In genomic region chr19:1397838-1398237, GRCh38 we compare ENCODE assay signal across 20 cellular contexts. TPM values are rescaled to one million over a fixed set of nuclear protein-coding genes. Genes with fewer than 3 reads are reported as not detected.
DNase-seq lines count a peak whose midpoint lies in the region; ATAC-seq, FAIRE-seq and TF ChIP-seq lines count a peak whose summit lies in the region.
"Had no signal": no experiment of that assay in that cellular context is flagged by ENCODE, and none has a peak within 500 bp of the region (broad histone marks: within the 10 kb centered on the region; RNA-seq: fewer than 3 reads in every experiment).

No MANE protein-coding gene starts in this region.

- CTCF ChIA-PET in HepG2 (lab: Yijun Ruan, JAX; ENCODE audit: low intra/inter-chr PET ratio, low total read pairs) (no interaction called here), WTC11 (lab: Charles Lee) (interaction anchor here (0.5 to 2.0 kb wide), 5 partner anchors 18 to 131 kb away, joined by 3 to 12 read pairs (median 5); no protein-coding TSS in a partner anchor)

- ATAC-seq in HepG2 (no peak), right lobe of liver (no peak), WTC11 (no peak), GM18907 (IDR thresholded peaks at IDR 0.05; ENCODE audit: unreplicated experiment) (no peak)

- H3K9ac ChIP-seq in HepG2 (ENCODE audit: insufficient read depth, low read depth, low read length) (no peak overlapping the region), MM.1S (ENCODE audit: low read length) (no peak overlapping the region)
- H3K9ac ChIP-seq: SK-N-SH had no signal

- FAIRE-seq in HepG2 (lab: Jason Lieb, UNC), result no peak
- FAIRE-seq: G401.6, GM12892 had no signal

- H3K36me3 Mint-ChIP-seq in WTC11, result peaks cover 2% of the 10 kb centered on the region; the same call in 1 of the 2 replicates

- peaks cover 0 to 10% of the 10 kb centered on the region in 2 experiments; a peak in 1 of 5 replicates for H3K36me3 ChIP-seq in HepG2 (replicated peaks in 1 of 2; ENCODE audit: control insufficient read depth in 1 of 2, insufficient read depth in 2 of 2, low read length in 2 of 2)
- peaks cover 0 to 19% (median 9%) of the 10 kb centered on the region in 4 donors for H3K36me3 ChIP-seq in right lobe of liver
- no peaks in the 10 kb centered on the region for H3K36me3 ChIP-seq in MM.1S (replicated peaks; ENCODE audit: insufficient read depth, low read length)
- peaks cover 0 to 22% (median 0%) of the 10 kb centered on the region in 3 donors for H3K36me3 ChIP-seq in Peyer's patch

- H4K20me1 ChIP-seq in HepG2 (ENCODE audit: insufficient read depth, low read length) (no peaks in the 10 kb centered on the region), MM.1S (ENCODE audit: insufficient read depth, low read length) (no peaks in the 10 kb centered on the region)

- H2AFZ ChIP-seq in HepG2 (ENCODE audit: low read length) (no peak overlapping the region), MM.1S (ENCODE audit: low read length) (no peak overlapping the region)
- H2AFZ ChIP-seq: PC-9 had no signal

- no peak overlapping the region for H3K27ac ChIP-seq in HepG2 (ENCODE audit: extremely low read length, insufficient read depth, low read length)
- H3K27ac ChIP-seq in right lobe of liver, result no peak overlapping the region
- H3K27ac ChIP-seq in MM.1S (ENCODE audit: low read length), result no peak overlapping the region
- H3K27ac ChIP-seq in Peyer's patch, result no peak overlapping the region
- H3K27ac ChIP-seq: PC-9 had no signal

- 93% methylated on average over 9 of the region's 9 CpGs for WGBS in HepG2 (ENCODE audit: low lambda C conversion rate)
- WGBS in right lobe of liver (ENCODE audit: insufficient coverage, low coverage, low lambda C conversion rate, missing lambda C conversion rate), result 90% methylated on average over 4 of the region's 9 CpGs

- peaks cover 3% of the 10 kb centered on the region for H3K4me1 Mint-ChIP-seq in WTC11

- no peak overlapping the region for H3K27ac Mint-ChIP-seq in WTC11
- H3K27ac Mint-ChIP-seq: T-helper 1 cell treated with Interleukin-12 subunit alpha and Interleukin-12 subunit beta and Interleukin-4 antibody, amounts not matched to agents 30 μg/mL and 1 μg/mL, for 36 hours had no signal

- TF ChIP-seq RAD21 in HepG2 (CRISPR knock-in tag; IDR thresholded peaks at IDR 0.05), result no peak

- H3K9me2 ChIP-seq in MM.1S (replicated peaks; ENCODE audit: insufficient read depth, low read length), result no peaks in the 10 kb centered on the region
- H3K9me2 ChIP-seq: SK-N-SH had no signal

- H3K4me3 ChIP-seq in HepG2 (replicated peaks in 1 of 3; ENCODE audit: insufficient read depth in 1 of 3, low read depth in 2 of 3, low read length in 3 of 3) (no peak overlapping the region), right lobe of liver (no peak overlapping the region), MM.1S (ENCODE audit: low read length) (no peak overlapping the region), Peyer's patch (no peak overlapping the region)
- H3K4me3 ChIP-seq: PC-9 had no signal

- no peak overlapping the region for H3K4me2 ChIP-seq in HepG2 (ENCODE audit: low read depth, low read length)
- H3K4me2 ChIP-seq in MM.1S (ENCODE audit: low read depth, low read length), result no peak overlapping the region
- H3K4me2 ChIP-seq: PC-9, SK-N-SH had no signal

- TF ChIP-seq EP300 in HepG2 (IDR thresholded peaks at IDR 0.05; ENCODE audit: low read depth in 2 of 2, low read length in 2 of 2), result no peak
- no peak for TF ChIP-seq EP300 in HepG2 (CRISPR knock-in tag; IDR thresholded peaks at IDR 0.05; ENCODE audit: borderline replicate concordance)

- H3K79me2 ChIP-seq in HepG2 (ENCODE audit: insufficient read depth, low read length) (no peaks in the 10 kb centered on the region), MM.1S (ENCODE audit: low read length) (peaks cover 12% of the 10 kb centered on the region)

- H3K9me3 ChIP-seq in HepG2 (ENCODE audit: low read length) (no peaks in the 10 kb centered on the region), right lobe of liver (no peaks in the 10 kb centered on the region), MM.1S (replicated peaks; ENCODE audit: insufficient read depth, low read length) (no peaks in the 10 kb centered on the region), Peyer's patch (no peaks in the 10 kb centered on the region)
- H3K9me3 ChIP-seq: BE2C, SK-N-SH had no signal

- H3K9me3 Mint-ChIP-seq in WTC11, result no peaks in the 10 kb centered on the region
- H3K9me3 Mint-ChIP-seq: T-helper 1 cell treated with Interleukin-12 subunit alpha and Interleukin-12 subunit beta and Interleukin-4 antibody, amounts not matched to agents 30 μg/mL and 1 μg/mL, for 36 hours had no signal

- POLR2A ChIA-PET in HepG2 (lab: Yijun Ruan, JAX), result no interaction called here
- POLR2A ChIA-PET in WTC11 (lab: Charles Lee), result interaction anchor here (1.1 kb wide), 1 partner anchor 129 kb away, joined by 3 read pairs; no protein-coding TSS in a partner anchor

- intact Hi-C loops in HepG2 (cut with micrococcal nuclease; ENCODE audit: unreplicated experiment) (no loop called here), right lobe of liver (cut with DNase I) (loop anchor here (5.0 to 10.0 kb wide), 2 partner anchors 113 to 121 kb away; partner anchors contain the start of genes EFNA2 (in 1 of the 2) and FAM174C (in 1 of the 2))

- H3K27me3 ChIP-seq in HepG2 (ENCODE audit: control insufficient read depth in 1 of 2, insufficient read depth in 2 of 2, low read length in 2 of 2) (no peaks in the 10 kb centered on the region), right lobe of liver (no peaks in the 10 kb centered on the region), MM.1S (replicated peaks; ENCODE audit: insufficient read depth, low read length) (peaks cover 4% of the 10 kb centered on the region), Peyer's patch (peaks cover 0 to 6% of the 10 kb centered on the region in 2 donors)
- H3K27me3 ChIP-seq: BE2C had no signal

- no peak for TF ChIP-seq POLR2A in HepG2 (IDR thresholded peaks at IDR 0.05; ENCODE audit: insufficient read depth in 1 of 2, low read depth in 2 of 2, low read length in 2 of 2)
- TF ChIP-seq POLR2A in right lobe of liver (IDR thresholded peaks at IDR 0.05), result no peak
- TF ChIP-seq POLR2A in Peyer's patch (IDR thresholded peaks at IDR 0.05), result no peak

- BruUV-seq in HepG2 (replicated peaks; lab: Mats Ljungman, UMichigan), result TSS peak; percentile 43

- in situ Hi-C loops in HepG2 (cut with HindIII; ENCODE audit: extremely low pct_ligation_motif_present, low pct_unique_long_range_greater_than_20kb), result no loop called here

- no peak for TF ChIP-seq CTCF in HepG2 (CRISPR knock-in tag; IDR thresholded peaks at IDR 0.05)
- TF ChIP-seq CTCF in right lobe of liver (IDR thresholded peaks at IDR 0.05), result no peak
- no peak for TF ChIP-seq CTCF in MM.1S (IDR thresholded peaks at IDR 0.05; ENCODE audit: low read length)
- no peak for TF ChIP-seq CTCF in WTC11 (IDR thresholded peaks at IDR 0.05)
- no peak for TF ChIP-seq CTCF in Peyer's patch (IDR thresholded peaks at IDR 0.05)

- DNase-seq in HepG2 (ENCODE audit: low spot score) (no peak), right lobe of liver (no peak), MM.1S (peak; percentile 45), WTC11 (ENCODE audit: low spot score) (no peak), NCI-H82 treated with DMSO at 0.1 percent for 48 hours (lab: John Stamatoyannopoulos, UW; ENCODE audit: unreplicated experiment) (no peak), middle frontal gyrus (ENCODE audit: extremely low spot score, low spot score) (no peak), Peyer's patch (no peak)
- DNase-seq: BE2C, DMS79, KG1, NCI-H1436, NCI-H2081 treated with DMSO at 0.1 percent for 48 hours, NCI-H524, PC-9, Right ventricle myocardium superior, SK-N-SH had no signal

- H3K4me1 ChIP-seq in HepG2 (ENCODE audit: insufficient read depth, low read length) (peaks cover 53% of the 10 kb centered on the region), right lobe of liver (peaks cover 0 to 44% (median 22%) of the 10 kb centered on the region in 4 donors), MM.1S (ENCODE audit: low read length) (peaks cover 3% of the 10 kb centered on the region; the same call in 1 of the 2 replicates), Peyer's patch (peaks cover 4 to 52% (median 11%) of the 10 kb centered on the region in 4 donors)

- peaks cover 3% of the 10 kb centered on the region; the same call in 1 of the 2 replicates for H3K27me3 Mint-ChIP-seq in WTC11 (ENCODE audit: low read depth)

- H3K4me3 Mint-ChIP-seq in WTC11, result no peak overlapping the region
- H3K4me3 Mint-ChIP-seq: T-helper 1 cell treated with Interleukin-12 subunit alpha and Interleukin-12 subunit beta and Interleukin-4 antibody, amounts not matched to agents 30 μg/mL and 1 μg/mL, for 36 hours had no signal

- peaks cover 11% of the 10 kb centered on the region; the same call in 1 of the 2 replicates for H3F3A ChIP-seq in MM.1S (ENCODE audit: insufficient read depth, low read length)

RNA-seq across cellular contexts. Expression of gene GAMT, which starts 3.5 kb away (rescaled TPM):
- total RNA-seq in HepG2 (2016; rRNA removed; fragmentation: Illumina TruSeq; extraction: Trizol) (113 and 124 TPM in 2 replicates), right lobe of liver (100 to 1,000 TPM; 151 to 380 (median 221) TPM), WTC11 (2021) (27.7 to 33.6 TPM (median 28.9 TPM) in 3 replicates), Peyer's patch (1 to 10 TPM in 2 of 4 donors, not detected in 2; 2.5 to 3.1 TPM)
- total RNA-seq in HepG2 (2016; cell fraction: cytosol; rRNA removed; fragmentation: Illumina TruSeq; extraction: Trizol; ENCODE audit: low read depth), result 167 and 206 TPM in 2 replicates
- total RNA-seq in HepG2 (2016; cell fraction: insoluble cytoplasmic fraction; rRNA removed; fragmentation: Illumina TruSeq; extraction: Trizol), result 112 and 125 TPM in 2 replicates
- 130 and 170 TPM in 2 replicates for total RNA-seq in HepG2 (2016; cell fraction: membrane; rRNA removed; fragmentation: Illumina TruSeq; extraction: Trizol)
- 42.6 and 51.4 TPM in 2 replicates for total RNA-seq in HepG2 (2016; cell fraction: nucleus; rRNA removed; fragmentation: Illumina TruSeq; extraction: Trizol)
- 115 and 120 TPM in 2 replicates for polyA plus RNA-seq in HepG2 (2011; rRNA removed)
- 103 and 156 TPM in 2 replicates for polyA plus RNA-seq in HepG2 (2011; cell fraction: cytosol; rRNA removed)
- polyA plus RNA-seq in HepG2 (2011; cell fraction: nucleus; rRNA removed), result 88.3 and 90.1 TPM in 2 replicates
- polyA plus RNA-seq in HepG2 (2012), result 74.3 and 76.0 TPM in 2 replicates
- 282 and 316 TPM in 2 replicates for polyA plus RNA-seq in HepG2 (2016; cell fraction: cytosol; fragmentation: Illumina TruSeq; extraction: Trizol; ENCODE audit: low read depth)
- 152 and 183 TPM in 2 replicates for polyA plus RNA-seq in HepG2 (2016; cell fraction: insoluble cytoplasmic fraction; fragmentation: Illumina TruSeq; extraction: Trizol; ENCODE audit: low read depth)
- 195 and 222 TPM in 2 replicates for polyA plus RNA-seq in HepG2 (2016; cell fraction: membrane; fragmentation: Illumina TruSeq; extraction: Trizol; ENCODE audit: low read depth)
- 119 and 134 TPM in 2 replicates for polyA plus RNA-seq in HepG2 (2016; cell fraction: nucleus; fragmentation: Illumina TruSeq; extraction: Trizol; ENCODE audit: insufficient read depth, low read depth)
- polyA minus RNA-seq in HepG2 (2011; rRNA and poly(A)+ RNA removed; ENCODE audit: low replicate concordance), result 46.3 and 144 TPM in 2 replicates
- 48.8 and 63.0 TPM in 2 replicates for polyA minus RNA-seq in HepG2 (2011; cell fraction: cytosol; rRNA and poly(A)+ RNA removed)
- 20.3 and 21.1 TPM in 2 replicates for polyA minus RNA-seq in HepG2 (2011; cell fraction: nucleus; rRNA and poly(A)+ RNA removed)

RNA-seq across cellular contexts. Expression of gene DAZAP1, which starts 9.5 kb away (rescaled TPM):
- total RNA-seq in HepG2 (2016; rRNA removed; fragmentation: Illumina TruSeq; extraction: Trizol) (50.5 and 79.2 TPM in 2 replicates), right lobe of liver (10 to 100 TPM; 22.3 to 50.9 (median 42.2) TPM), WTC11 (2021) (338 to 360 TPM (median 339 TPM) in 3 replicates), Peyer's patch (10 to 100 TPM; 37.5 to 90.9 (median 58.2) TPM)
- 72.9 and 77.7 TPM in 2 replicates for total RNA-seq in HepG2 (2016; cell fraction: cytosol; rRNA removed; fragmentation: Illumina TruSeq; extraction: Trizol; ENCODE audit: low read depth)
- total RNA-seq in HepG2 (2016; cell fraction: insoluble cytoplasmic fraction; rRNA removed; fragmentation: Illumina TruSeq; extraction: Trizol), result 43.4 and 84.1 TPM in 2 replicates
- 104 and 106 TPM in 2 replicates for total RNA-seq in HepG2 (2016; cell fraction: membrane; rRNA removed; fragmentation: Illumina TruSeq; extraction: Trizol)
- 38.3 and 43.3 TPM in 2 replicates for total RNA-seq in HepG2 (2016; cell fraction: nucleus; rRNA removed; fragmentation: Illumina TruSeq; extraction: Trizol)
- 58.7 and 63.3 TPM in 2 replicates for polyA plus RNA-seq in HepG2 (2011; rRNA removed)
- 37.8 and 48.2 TPM in 2 replicates for polyA plus RNA-seq in HepG2 (2011; cell fraction: cytosol; rRNA removed)
- 99.5 and 105 TPM in 2 replicates for polyA plus RNA-seq in HepG2 (2011; cell fraction: nucleus; rRNA removed)
- polyA plus RNA-seq in HepG2 (2012), result 48.3 and 71.8 TPM in 2 replicates
- 108 and 114 TPM in 2 replicates for polyA plus RNA-seq in HepG2 (2016; cell fraction: cytosol; fragmentation: Illumina TruSeq; extraction: Trizol; ENCODE audit: low read depth)
- 86.3 and 104 TPM in 2 replicates for polyA plus RNA-seq in HepG2 (2016; cell fraction: insoluble cytoplasmic fraction; fragmentation: Illumina TruSeq; extraction: Trizol; ENCODE audit: low read depth)
- 117 and 124 TPM in 2 replicates for polyA plus RNA-seq in HepG2 (2016; cell fraction: membrane; fragmentation: Illumina TruSeq; extraction: Trizol; ENCODE audit: low read depth)
- 140 and 145 TPM in 2 replicates for polyA plus RNA-seq in HepG2 (2016; cell fraction: nucleus; fragmentation: Illumina TruSeq; extraction: Trizol; ENCODE audit: insufficient read depth, low read depth)
- polyA minus RNA-seq in HepG2 (2011; rRNA and poly(A)+ RNA removed; ENCODE audit: low replicate concordance), result 26.8 and 58.6 TPM in 2 replicates
- polyA minus RNA-seq in HepG2 (2011; cell fraction: cytosol; rRNA and poly(A)+ RNA removed), result 32.1 and 33.1 TPM in 2 replicates
- 35.5 and 41.4 TPM in 2 replicates for polyA minus RNA-seq in HepG2 (2011; cell fraction: nucleus; rRNA and poly(A)+ RNA removed)

RNA-seq across cellular contexts. Expression of gene NDUFS7, which starts 14.1 kb away (rescaled TPM):
- total RNA-seq in HepG2 (2016; rRNA removed; fragmentation: Illumina TruSeq; extraction: Trizol) (41.9 and 66.9 TPM in 2 replicates), right lobe of liver (100 to 1,000 TPM in 2 of 6 experiments, 10 to 100 TPM in 4; 70.1 to 210 (median 85.0) TPM), WTC11 (2021) (136 to 149 TPM (median 139 TPM) in 3 replicates), Peyer's patch (100 to 1,000 TPM in 3 of 4 donors, 10 to 100 TPM in 1; 99.9 to 165 (median 156) TPM)
- total RNA-seq in HepG2 (2016; cell fraction: cytosol; rRNA removed; fragmentation: Illumina TruSeq; extraction: Trizol; ENCODE audit: low read depth), result 18.8 and 21.5 TPM in 2 replicates
- 44.6 and 65.2 TPM in 2 replicates for total RNA-seq in HepG2 (2016; cell fraction: insoluble cytoplasmic fraction; rRNA removed; fragmentation: Illumina TruSeq; extraction: Trizol)
- total RNA-seq in HepG2 (2016; cell fraction: membrane; rRNA removed; fragmentation: Illumina TruSeq; extraction: Trizol), result 20.5 and 26.2 TPM in 2 replicates
- 38.7 and 47.0 TPM in 2 replicates for total RNA-seq in HepG2 (2016; cell fraction: nucleus; rRNA removed; fragmentation: Illumina TruSeq; extraction: Trizol)
- polyA plus RNA-seq in HepG2 (2011; rRNA removed), result 34.3 and 39.2 TPM in 2 replicates
- polyA plus RNA-seq in HepG2 (2011; cell fraction: cytosol; rRNA removed), result 40.7 and 105 TPM in 2 replicates
- 81.3 and 103 TPM in 2 replicates for polyA plus RNA-seq in HepG2 (2011; cell fraction: nucleus; rRNA removed)
- polyA plus RNA-seq in HepG2 (2012), result 23.8 and 33.4 TPM in 2 replicates
- polyA plus RNA-seq in HepG2 (2016; cell fraction: cytosol; fragmentation: Illumina TruSeq; extraction: Trizol; ENCODE audit: low read depth), result 23.8 and 28.5 TPM in 2 replicates
- 44.9 and 52.6 TPM in 2 replicates for polyA plus RNA-seq in HepG2 (2016; cell fraction: insoluble cytoplasmic fraction; fragmentation: Illumina TruSeq; extraction: Trizol; ENCODE audit: low read depth)
- polyA plus RNA-seq in HepG2 (2016; cell fraction: membrane; fragmentation: Illumina TruSeq; extraction: Trizol; ENCODE audit: low read depth), result 17.9 and 21.2 TPM in 2 replicates
- polyA plus RNA-seq in HepG2 (2016; cell fraction: nucleus; fragmentation: Illumina TruSeq; extraction: Trizol; ENCODE audit: insufficient read depth, low read depth), result 72.2 and 84.5 TPM in 2 replicates
- polyA minus RNA-seq in HepG2 (2011; rRNA and poly(A)+ RNA removed; ENCODE audit: low replicate concordance), result 40.5 and 74.3 TPM in 2 replicates
- polyA minus RNA-seq in HepG2 (2011; cell fraction: cytosol; rRNA and poly(A)+ RNA removed), result 34.4 and 46.1 TPM in 2 replicates
- 8.9 and 9.0 TPM in 2 replicates for polyA minus RNA-seq in HepG2 (2011; cell fraction: nucleus; rRNA and poly(A)+ RNA removed)

RNA-seq across cellular contexts. Expression of gene RPS15, which starts 40.4 kb away (rescaled TPM):
- total RNA-seq in HepG2 (2016; rRNA removed; fragmentation: Illumina TruSeq; extraction: Trizol) (695 and 780 TPM in 2 replicates), right lobe of liver (1,000 to 10,000 TPM in 2 of 6 experiments, 100 to 1,000 TPM in 4; 334 to 1,615 (median 355) TPM), WTC11 (2021) (1,932 to 2,169 TPM (median 2,158 TPM) in 3 replicates), Peyer's patch (1,000 to 10,000 TPM; 1,044 to 1,915 (median 1,354) TPM)
- total RNA-seq in HepG2 (2016; cell fraction: cytosol; rRNA removed; fragmentation: Illumina TruSeq; extraction: Trizol; ENCODE audit: low read depth), result 693 and 734 TPM in 2 replicates
- 654 and 886 TPM in 2 replicates for total RNA-seq in HepG2 (2016; cell fraction: insoluble cytoplasmic fraction; rRNA removed; fragmentation: Illumina TruSeq; extraction: Trizol)
- 967 and 1,125 TPM in 2 replicates for total RNA-seq in HepG2 (2016; cell fraction: membrane; rRNA removed; fragmentation: Illumina TruSeq; extraction: Trizol)
- 240 and 299 TPM in 2 replicates for total RNA-seq in HepG2 (2016; cell fraction: nucleus; rRNA removed; fragmentation: Illumina TruSeq; extraction: Trizol)
- polyA plus RNA-seq in HepG2 (2011; rRNA removed), result 1,411 and 1,504 TPM in 2 replicates
- polyA plus RNA-seq in HepG2 (2011; cell fraction: cytosol; rRNA removed), result 2,214 and 3,196 TPM in 2 replicates
- polyA plus RNA-seq in HepG2 (2011; cell fraction: nucleus; rRNA removed), result 923 and 1,023 TPM in 2 replicates
- polyA plus RNA-seq in HepG2 (2012), result 1,504 and 2,202 TPM in 2 replicates
- 1,868 and 2,054 TPM in 2 replicates for polyA plus RNA-seq in HepG2 (2016; cell fraction: cytosol; fragmentation: Illumina TruSeq; extraction: Trizol; ENCODE audit: low read depth)
- 1,628 and 1,692 TPM in 2 replicates for polyA plus RNA-seq in HepG2 (2016; cell fraction: insoluble cytoplasmic fraction; fragmentation: Illumina TruSeq; extraction: Trizol; ENCODE audit: low read depth)
- polyA plus RNA-seq in HepG2 (2016; cell fraction: membrane; fragmentation: Illumina TruSeq; extraction: Trizol; ENCODE audit: low read depth), result 2,328 and 2,419 TPM in 2 replicates
- polyA plus RNA-seq in HepG2 (2016; cell fraction: nucleus; fragmentation: Illumina TruSeq; extraction: Trizol; ENCODE audit: insufficient read depth, low read depth), result 895 and 898 TPM in 2 replicates
- 538 and 916 TPM in 2 replicates for polyA minus RNA-seq in HepG2 (2011; rRNA and poly(A)+ RNA removed; ENCODE audit: low replicate concordance)
- 647 and 682 TPM in 2 replicates for polyA minus RNA-seq in HepG2 (2011; cell fraction: cytosol; rRNA and poly(A)+ RNA removed)
- 109 and 140 TPM in 2 replicates for polyA minus RNA-seq in HepG2 (2011; cell fraction: nucleus; rRNA and poly(A)+ RNA removed)

RNA-seq across cellular contexts. Expression of gene APC2, which starts 52.1 kb away (rescaled TPM):
- 0.22 TPM in 1 of 2 replicates, not detected in the other for total RNA-seq in HepG2 (2016; rRNA removed; fragmentation: Illumina TruSeq; extraction: Trizol)
- total RNA-seq in HepG2 (2016; cell fraction: cytosol; rRNA removed; fragmentation: Illumina TruSeq; extraction: Trizol; ENCODE audit: low read depth), result under 0.01 TPM in 1 of 2 replicates, not detected in the other
- 0.02 and 0.27 TPM in 2 replicates for total RNA-seq in HepG2 (2016; cell fraction: insoluble cytoplasmic fraction; rRNA removed; fragmentation: Illumina TruSeq; extraction: Trizol)
- total RNA-seq in HepG2 (2016; cell fraction: membrane; rRNA removed; fragmentation: Illumina TruSeq; extraction: Trizol), result 0.24 TPM in 1 of 2 replicates, not detected in the other
- 0.25 and 0.28 TPM in 2 replicates for total RNA-seq in HepG2 (2016; cell fraction: nucleus; rRNA removed; fragmentation: Illumina TruSeq; extraction: Trizol)
- polyA plus RNA-seq in HepG2 (2011; rRNA removed), result 0.08 and 0.16 TPM in 2 replicates
- polyA plus RNA-seq in HepG2 (2011; cell fraction: cytosol; rRNA removed), result 0.04 and 0.07 TPM in 2 replicates
- polyA plus RNA-seq in HepG2 (2011; cell fraction: nucleus; rRNA removed), result 0.37 and 0.61 TPM in 2 replicates
- 0.11 and 0.28 TPM in 2 replicates for polyA plus RNA-seq in HepG2 (2012)
- polyA plus RNA-seq in HepG2 (2016; cell fraction: cytosol; fragmentation: Illumina TruSeq; extraction: Trizol; ENCODE audit: low read depth), result not detected in 2 replicates
- not detected in 2 replicates for polyA plus RNA-seq in HepG2 (2016; cell fraction: insoluble cytoplasmic fraction; fragmentation: Illumina TruSeq; extraction: Trizol; ENCODE audit: low read depth)
- polyA plus RNA-seq in HepG2 (2016; cell fraction: membrane; fragmentation: Illumina TruSeq; extraction: Trizol; ENCODE audit: low read depth), result not detected in 2 replicates
- polyA plus RNA-seq in HepG2 (2016; cell fraction: nucleus; fragmentation: Illumina TruSeq; extraction: Trizol; ENCODE audit: insufficient read depth, low read depth), result 0.18 and 0.40 TPM in 2 replicates
- 0.40 and 0.77 TPM in 2 replicates for polyA minus RNA-seq in HepG2 (2011; rRNA and poly(A)+ RNA removed; ENCODE audit: low replicate concordance)
- 0.35 and 0.49 TPM in 2 replicates for polyA minus RNA-seq in HepG2 (2011; cell fraction: cytosol; rRNA and poly(A)+ RNA removed)
- polyA minus RNA-seq in HepG2 (2011; cell fraction: nucleus; rRNA and poly(A)+ RNA removed), result 0.52 and 0.75 TPM in 2 replicates
- under 1 TPM in 3 of 6 experiments, not detected in 3; 0.06 to 0.13 (median 0.06) TPM for total RNA-seq in right lobe of liver
- 1.0 to 1.4 TPM (median 1.1 TPM) in 3 replicates for total RNA-seq in WTC11 (2021)
- under 1 TPM in 3 of 4 donors, not detected in 1; 0.18 to 0.76 (median 0.27) TPM for total RNA-seq in Peyer's patch
